Comparison of ENCODE assay signal across 1 cellular context in the genomic region with DNA sequence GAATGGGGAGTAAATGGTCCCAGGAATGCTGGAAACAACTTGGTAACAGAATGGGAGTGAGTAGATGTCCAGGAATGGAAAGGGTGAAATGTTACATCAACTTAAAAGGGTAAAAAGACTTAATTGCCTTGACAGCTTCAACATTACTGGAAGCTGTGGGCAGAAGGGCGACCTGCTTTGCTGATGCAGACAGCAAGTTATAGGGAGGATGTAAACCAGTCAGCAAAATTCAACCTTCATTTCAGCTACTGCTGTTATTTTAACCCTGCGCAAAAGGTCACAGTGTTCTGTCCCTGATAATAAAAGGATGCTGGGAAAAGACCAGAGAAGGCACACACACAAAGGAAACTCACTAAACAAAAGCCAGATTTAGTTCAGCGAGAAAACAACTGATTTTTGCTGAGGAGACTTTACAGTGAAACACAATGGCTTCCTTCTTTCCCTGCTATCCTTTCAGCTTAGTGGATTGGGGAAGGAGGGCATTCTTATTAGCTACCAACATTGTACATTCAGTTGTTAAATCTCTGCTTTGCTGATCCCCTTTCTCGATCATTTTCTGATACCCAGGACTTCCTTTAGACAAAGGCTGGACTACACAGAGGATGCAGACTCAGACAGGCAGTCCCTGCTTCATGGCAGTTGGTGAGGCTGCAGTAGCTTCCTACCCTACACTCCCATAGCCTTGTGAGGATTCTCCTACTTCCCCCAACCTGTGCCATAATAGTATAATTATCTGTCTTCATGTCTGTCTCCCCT.
TF ChIP-seq lines count a peak whose summit lies in the region.

No MANE protein-coding gene starts in this region.

TF ChIP-seq in GM12878, 131 proteins besides CTCF, POLR2A, EP300 and RAD21 (continued from another document):
- TF ChIP-seq, protein P1, sequence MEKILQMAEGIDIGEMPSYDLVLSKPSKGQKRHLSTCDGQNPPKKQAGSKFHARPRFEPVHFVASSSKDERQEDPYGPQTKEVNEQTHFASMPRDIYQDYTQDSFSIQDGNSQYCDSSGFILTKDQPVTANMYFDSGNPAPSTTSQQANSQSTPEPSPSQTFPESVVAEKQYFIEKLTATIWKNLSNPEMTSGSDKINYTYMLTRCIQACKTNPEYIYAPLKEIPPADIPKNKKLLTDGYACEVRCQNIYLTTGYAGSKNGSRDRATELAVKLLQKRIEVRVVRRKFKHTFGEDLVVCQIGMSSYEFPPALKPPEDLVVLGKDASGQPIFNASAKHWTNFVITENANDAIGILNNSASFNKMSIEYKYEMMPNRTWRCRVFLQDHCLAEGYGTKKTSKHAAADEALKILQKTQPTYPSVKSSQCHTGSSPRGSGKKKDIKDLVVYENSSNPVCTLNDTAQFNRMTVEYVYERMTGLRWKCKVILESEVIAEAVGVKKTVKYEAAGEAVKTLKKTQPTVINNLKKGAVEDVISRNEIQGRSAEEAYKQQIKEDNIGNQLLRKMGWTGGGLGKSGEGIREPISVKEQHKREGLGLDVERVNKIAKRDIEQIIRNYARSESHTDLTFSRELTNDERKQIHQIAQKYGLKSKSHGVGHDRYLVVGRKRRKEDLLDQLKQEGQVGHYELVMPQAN (conservative IDR thresholded peaks at IDR 0.05), result no peak
